Comparison of ENCODE assay signal across 30 cellular contexts in genomic region chr7:78280276-78280675, GRCh38.
"Had no signal": no experiment of that assay in that cellular context is flagged by ENCODE, and none has a peak within 500 bp of the region (broad histone marks: within the 10 kb centered on the region; RNA-seq: fewer than 3 reads in every experiment).

No MANE protein-coding gene starts in this region.

- H3K27me3 Mint-ChIP-seq: activated CD4-positive, alpha-beta memory T cell treated with anti-CD3 and anti-CD28 coated beads, Interleukin-2, amount 10 ng/mL, durations not matched to agents 7 days and 5 days; activated CD4-positive, alpha-beta T cell treated with anti-CD3 and anti-CD28 coated beads, Interleukin-2, amount 10 ng/mL, durations not matched to agents 24 days and 14 days; activated naive CD4-positive, alpha-beta T cell treated with anti-CD3 and anti-CD28 coated beads, Interleukin-2, amount 10 ng/mL, durations not matched to agents 7 days and 5 days; activated naive CD8-positive, alpha-beta T cell treated with anti-CD3 and anti-CD28 coated beads, Interleukin-2, amount 10 ng/mL, durations not matched to agents 7 days and 5 days; activated T-cell treated with anti-CD3 and anti-CD28 coated beads, Interleukin-2, amount 50 U/mL, for 24 hours; brain had no signal

- H3K4me1 Mint-ChIP-seq: activated CD4-positive, alpha-beta memory T cell treated with anti-CD3 and anti-CD28 coated beads, Interleukin-2, amount 10 ng/mL, durations not matched to agents 7 days and 5 days; activated CD4-positive, alpha-beta T cell treated with anti-CD3 and anti-CD28 coated beads for 36 hours; activated CD4-positive, alpha-beta T cell treated with anti-CD3 and anti-CD28 coated beads, Interleukin-2, amount 10 ng/mL, durations not matched to agents 24 days and 14 days; activated naive CD4-positive, alpha-beta T cell treated with anti-CD3 and anti-CD28 coated beads, Interleukin-2, amount 10 ng/mL, durations not matched to agents 7 days and 5 days; activated naive CD8-positive, alpha-beta T cell treated with anti-CD3 and anti-CD28 coated beads, Interleukin-2, amount 10 ng/mL, durations not matched to agents 7 days and 5 days; endodermal cell had no signal

- H3K27me3 ChIP-seq: ascending aorta, breast epithelium, cardiac muscle cell, colonic mucosa, esophagus muscularis mucosa, foreskin keratinocyte, gastrocnemius medialis, heart left ventricle had no signal

- H3K4me3 ChIP-seq: ascending aorta, breast epithelium, cardiac muscle cell, colonic mucosa, esophagus muscularis mucosa, gastrocnemius medialis, heart left ventricle had no signal

- H3K27ac ChIP-seq: ascending aorta, breast epithelium, cardiac muscle cell, colonic mucosa, esophagus muscularis mucosa, foreskin keratinocyte, gastrocnemius medialis, heart left ventricle had no signal

- H3K36me3 ChIP-seq: ascending aorta, breast epithelium, cardiac muscle cell, colonic mucosa, esophagus muscularis mucosa, gastrocnemius medialis, heart left ventricle had no signal

- ATAC-seq: activated CD4-positive, alpha-beta T cell treated with anti-CD3 and anti-CD28 coated beads for 36 hours; activated naive CD4-positive, alpha-beta T cell treated with anti-CD3 and anti-CD28 coated beads, Interleukin-2, amount 50 U/mL, for 72 hours; activated T-cell treated with anti-CD3 and anti-CD28 coated beads, Interleukin-2, amount 50 U/mL, for 72 hours; gastrocnemius medialis; heart left ventricle had no signal

- DNase-seq: activated CD4-positive, alpha-beta memory T cell treated with anti-CD3 and anti-CD28 coated beads, Interleukin-2, amount 10 ng/mL, durations not matched to agents 7 days and 5 days; activated CD4-positive, alpha-beta T cell treated with anti-CD3 and anti-CD28 coated beads for 36 hours; activated CD4-positive, alpha-beta T cell treated with anti-CD3 and anti-CD28 coated beads, Interleukin-2, amount 10 ng/mL, durations not matched to agents 24 days and 14 days; activated CD4-positive, CD25-positive, alpha-beta regulatory T cell; activated CD4-positive, CD25-positive, alpha-beta regulatory T cell treated with anti-CD3 and anti-CD28 coated beads, Interleukin-2, amount 50 U/mL, for 72 hours; activated CD8-positive, alpha-beta memory T cell treated with anti-CD3 and anti-CD28 coated beads, Interleukin-2, amount 50 U/mL, for 48 hours; activated gamma-delta T cell; activated naive CD4-positive, alpha-beta T cell; activated naive CD4-positive, alpha-beta T cell treated with anti-CD3 and anti-CD28 coated beads, Interleukin-2, amount 10 ng/mL, durations not matched to agents 7 days and 5 days; activated naive CD8-positive, alpha-beta T cell treated with anti-CD3 and anti-CD28 coated beads, Interleukin-2, amount 10 ng/mL, durations not matched to agents 7 days and 5 days; activated T-cell treated with anti-CD3 and anti-CD28 coated beads for 4 hours; activated T-cell treated with anti-CD3 and anti-CD28 coated beads, Interleukin-2, amount 50 U/mL, for 24 hours; activated T-cell treated with anti-CD3 and anti-CD28 coated beads, Interleukin-2, amount 50 U/mL, for 72 hours; central memory CD4-positive, alpha-beta T cell; cerebellar nuclear complex; colonic mucosa; effector memory CD4-positive, alpha-beta T cell; endodermal cell; erythroblast; foreskin keratinocyte; gastrocnemius medialis; glutamatergic neuron; heart left ventricle; T-helper 2 cell had no signal

- H3K4me1 ChIP-seq: breast epithelium, colonic mucosa, gastrocnemius medialis had no signal

- H3K36me3 Mint-ChIP-seq: activated naive CD4-positive, alpha-beta T cell treated with anti-CD3 and anti-CD28 coated beads, Interleukin-2, amount 10 ng/mL, durations not matched to agents 7 days and 5 days; activated naive CD4-positive, alpha-beta T cell treated with anti-CD3 and anti-CD28 coated beads, Interleukin-2, amount 50 U/mL, for 72 hours; activated naive CD8-positive, alpha-beta T cell treated with anti-CD3 and anti-CD28 coated beads, Interleukin-2, amount 10 ng/mL, durations not matched to agents 7 days and 5 days had no signal

- H3K27ac Mint-ChIP-seq: activated CD4-positive, alpha-beta memory T cell treated with anti-CD3 and anti-CD28 coated beads, Interleukin-2, amount 10 ng/mL, durations not matched to agents 7 days and 5 days; activated CD4-positive, alpha-beta T cell treated with anti-CD3 and anti-CD28 coated beads for 36 hours; activated CD4-positive, alpha-beta T cell treated with anti-CD3 and anti-CD28 coated beads, Interleukin-2, amount 10 ng/mL, durations not matched to agents 24 days and 14 days; activated naive CD4-positive, alpha-beta T cell treated with anti-CD3 and anti-CD28 coated beads, Interleukin-2, amount 10 ng/mL, durations not matched to agents 7 days and 5 days; activated naive CD4-positive, alpha-beta T cell treated with anti-CD3 and anti-CD28 coated beads, Interleukin-2, amount 50 U/mL, for 72 hours; activated naive CD8-positive, alpha-beta T cell treated with anti-CD3 and anti-CD28 coated beads, Interleukin-2, amount 10 ng/mL, durations not matched to agents 7 days and 5 days; activated T-cell treated with anti-CD3 and anti-CD28 coated beads, Interleukin-2, amount 50 U/mL, for 24 hours; activated T-cell treated with anti-CD3 and anti-CD28 coated beads, Interleukin-2, amount 50 U/mL, for 72 hours; brain; endodermal cell had no signal

- H3K9me3 Mint-ChIP-seq: activated CD4-positive, alpha-beta memory T cell treated with anti-CD3 and anti-CD28 coated beads, Interleukin-2, amount 10 ng/mL, durations not matched to agents 7 days and 5 days; activated CD4-positive, alpha-beta T cell treated with anti-CD3 and anti-CD28 coated beads, Interleukin-2, amount 10 ng/mL, durations not matched to agents 24 days and 14 days; activated naive CD4-positive, alpha-beta T cell treated with anti-CD3 and anti-CD28 coated beads, Interleukin-2, amount 10 ng/mL, durations not matched to agents 7 days and 5 days; activated naive CD8-positive, alpha-beta T cell treated with anti-CD3 and anti-CD28 coated beads, Interleukin-2, amount 10 ng/mL, durations not matched to agents 7 days and 5 days; activated T-cell treated with anti-CD3 and anti-CD28 coated beads, Interleukin-2, amount 50 U/mL, for 24 hours; activated T-cell treated with anti-CD3 and anti-CD28 coated beads, Interleukin-2, amount 50 U/mL, for 72 hours; brain; endodermal cell had no signal

- H3K4me3 Mint-ChIP-seq: activated CD4-positive, alpha-beta memory T cell treated with anti-CD3 and anti-CD28 coated beads, Interleukin-2, amount 10 ng/mL, durations not matched to agents 7 days and 5 days; activated CD4-positive, alpha-beta T cell treated with anti-CD3 and anti-CD28 coated beads for 36 hours; activated CD4-positive, alpha-beta T cell treated with anti-CD3 and anti-CD28 coated beads, Interleukin-2, amount 10 ng/mL, durations not matched to agents 24 days and 14 days; activated naive CD4-positive, alpha-beta T cell treated with anti-CD3 and anti-CD28 coated beads, Interleukin-2, amount 10 ng/mL, durations not matched to agents 7 days and 5 days; activated naive CD8-positive, alpha-beta T cell treated with anti-CD3 and anti-CD28 coated beads, Interleukin-2, amount 10 ng/mL, durations not matched to agents 7 days and 5 days; activated T-cell treated with anti-CD3 and anti-CD28 coated beads, Interleukin-2, amount 50 U/mL, for 24 hours; activated T-cell treated with anti-CD3 and anti-CD28 coated beads, Interleukin-2, amount 50 U/mL, for 72 hours; brain; endodermal cell had no signal

- H3K9me3 ChIP-seq: ascending aorta, breast epithelium, colonic mucosa, esophagus muscularis mucosa, gastrocnemius medialis, heart left ventricle had no signal
